In the genomic region with DNA sequence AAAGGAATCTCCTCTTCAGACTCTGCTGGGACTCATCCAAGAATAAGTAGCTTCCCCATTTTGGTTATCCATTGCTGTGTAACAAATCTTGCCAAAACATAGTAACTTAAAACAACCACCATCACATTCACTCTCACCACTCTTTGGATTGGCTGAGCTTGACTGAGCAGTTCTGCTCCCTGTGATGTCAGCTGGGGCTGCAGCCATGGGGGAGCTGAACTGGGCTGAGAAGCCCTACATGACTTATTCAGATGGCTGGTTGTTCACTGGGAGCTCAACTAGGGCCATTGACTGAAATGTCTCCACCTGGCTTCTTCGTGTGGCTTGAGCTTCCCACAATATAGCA, we compare ENCODE assay signal across 1 cellular context.
TF ChIP-seq lines count a peak whose summit lies in the region.

No MANE protein-coding gene starts in this region.

TF ChIP-seq in liver, 16 proteins besides CTCF, POLR2A, EP300 and RAD21 (continued from another document):
- TF ChIP-seq, protein P1, sequence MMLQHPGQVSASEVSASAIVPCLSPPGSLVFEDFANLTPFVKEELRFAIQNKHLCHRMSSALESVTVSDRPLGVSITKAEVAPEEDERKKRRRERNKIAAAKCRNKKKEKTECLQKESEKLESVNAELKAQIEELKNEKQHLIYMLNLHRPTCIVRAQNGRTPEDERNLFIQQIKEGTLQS (IDR thresholded peaks at IDR 0.05), result no peak
- TF ChIP-seq, protein P2, sequence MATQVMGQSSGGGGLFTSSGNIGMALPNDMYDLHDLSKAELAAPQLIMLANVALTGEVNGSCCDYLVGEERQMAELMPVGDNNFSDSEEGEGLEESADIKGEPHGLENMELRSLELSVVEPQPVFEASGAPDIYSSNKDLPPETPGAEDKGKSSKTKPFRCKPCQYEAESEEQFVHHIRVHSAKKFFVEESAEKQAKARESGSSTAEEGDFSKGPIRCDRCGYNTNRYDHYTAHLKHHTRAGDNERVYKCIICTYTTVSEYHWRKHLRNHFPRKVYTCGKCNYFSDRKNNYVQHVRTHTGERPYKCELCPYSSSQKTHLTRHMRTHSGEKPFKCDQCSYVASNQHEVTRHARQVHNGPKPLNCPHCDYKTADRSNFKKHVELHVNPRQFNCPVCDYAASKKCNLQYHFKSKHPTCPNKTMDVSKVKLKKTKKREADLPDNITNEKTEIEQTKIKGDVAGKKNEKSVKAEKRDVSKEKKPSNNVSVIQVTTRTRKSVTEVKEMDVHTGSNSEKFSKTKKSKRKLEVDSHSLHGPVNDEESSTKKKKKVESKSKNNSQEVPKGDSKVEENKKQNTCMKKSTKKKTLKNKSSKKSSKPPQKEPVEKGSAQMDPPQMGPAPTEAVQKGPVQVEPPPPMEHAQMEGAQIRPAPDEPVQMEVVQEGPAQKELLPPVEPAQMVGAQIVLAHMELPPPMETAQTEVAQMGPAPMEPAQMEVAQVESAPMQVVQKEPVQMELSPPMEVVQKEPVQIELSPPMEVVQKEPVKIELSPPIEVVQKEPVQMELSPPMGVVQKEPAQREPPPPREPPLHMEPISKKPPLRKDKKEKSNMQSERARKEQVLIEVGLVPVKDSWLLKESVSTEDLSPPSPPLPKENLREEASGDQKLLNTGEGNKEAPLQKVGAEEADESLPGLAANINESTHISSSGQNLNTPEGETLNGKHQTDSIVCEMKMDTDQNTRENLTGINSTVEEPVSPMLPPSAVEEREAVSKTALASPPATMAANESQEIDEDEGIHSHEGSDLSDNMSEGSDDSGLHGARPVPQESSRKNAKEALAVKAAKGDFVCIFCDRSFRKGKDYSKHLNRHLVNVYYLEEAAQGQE (IDR thresholded peaks at IDR 0.05), result no peak
- TF ChIP-seq TAF1 (conservative IDR thresholded peaks at IDR 0.05) (no peak), FOXA1 (IDR thresholded peaks at IDR 0.05) (no peak), JUND (IDR thresholded peaks at IDR 0.05) (no peak)
- TF ChIP-seq, protein P3, sequence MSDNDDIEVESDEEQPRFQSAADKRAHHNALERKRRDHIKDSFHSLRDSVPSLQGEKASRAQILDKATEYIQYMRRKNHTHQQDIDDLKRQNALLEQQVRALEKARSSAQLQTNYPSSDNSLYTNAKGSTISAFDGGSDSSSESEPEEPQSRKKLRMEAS (IDR thresholded peaks at IDR 0.05), result no peak
